Comparison of ENCODE assay signal across 21 cellular contexts in genomic region chr5:95035891-95036675, GRCh38.
DNase-seq lines count a peak whose midpoint lies in the region; ATAC-seq and TF ChIP-seq lines count a peak whose summit lies in the region.
"Had no signal": no experiment of that assay in that cellular context is flagged by ENCODE, and none has a peak within 500 bp of the region (broad histone marks: within the 10 kb centered on the region; RNA-seq: fewer than 3 reads in every experiment).

No MANE protein-coding gene starts in this region.

- peak overlapping the region; percentile 76 for H3K27ac Mint-ChIP-seq in dendritic cell treated with granulocyte-macrophage colony-stimulating factor and Interleukin-4, amounts not matched to agents 40 ng/mL and 50 ng/mL, for 4 days
- no peak overlapping the region for H3K27ac Mint-ChIP-seq in type B pancreatic cell
- H3K27ac Mint-ChIP-seq in CD8-positive, alpha-beta memory T cell: no peak overlapping the region
- H3K27ac Mint-ChIP-seq: activated B cell treated with CpG ODN at 0.5 μM for 24 hours; stimulated activated effector memory CD8-positive, alpha-beta T cell treated with anti-CD3 and anti-CD28 coated beads, Interleukin-12 subunit alpha, Interleukin-12 subunit beta, amount 100 ng/mL, for 72 hours; T-cell had no signal

- peak; percentile 66 for DNase-seq in NOMO-1 treated with DMSO at 0.1 percent for 48 hours (lab: John Stamatoyannopoulos, UW; ENCODE audit: unreplicated experiment)
- DNase-seq in NOMO-1 treated with dmso at 0.1 percent for 144 hours (lab: John Stamatoyannopoulos, UW; ENCODE audit: unreplicated experiment): no peak
- DNase-seq in LHCN-M2 (ENCODE audit: low read depth): peak; percentile 23
- no peak for DNase-seq in left ventricle myocardium superior
- DNase-seq in type B pancreatic cell (ENCODE audit: extremely low spot score, unreplicated experiment): no peak
- no peak for DNase-seq in CD8-positive, alpha-beta memory T cell
- no peak for DNase-seq in NCI-H146 treated with DMSO at 0.1 percent for 48 hours (lab: John Stamatoyannopoulos, UW; ENCODE audit: unreplicated experiment)
- DNase-seq: activated B cell treated with CpG ODN at 0.5 μM for 24 hours, adrenal gland, DMS53, NCI-H2029 treated with DMSO at 0.1 percent for 48 hours, NCI-H524 treated with DMSO at 0.1 percent for 48 hours, pancreas, PC-9, T-cell, tibial artery had no signal

- CTCF ChIA-PET in CD8-positive, alpha-beta memory T cell (lab: Charles Lee): no interaction called here

- POLR2A ChIA-PET in CD8-positive, alpha-beta memory T cell (lab: Charles Lee): no interaction called here

- H3K27me3 Mint-ChIP-seq in dendritic cell treated with granulocyte-macrophage colony-stimulating factor and Interleukin-4, amounts not matched to agents 40 ng/mL and 50 ng/mL, for 4 days: no peaks in the 10 kb centered on the region
- no peaks in the 10 kb centered on the region for H3K27me3 Mint-ChIP-seq in type B pancreatic cell
- peaks cover 0 to 4% of the 10 kb centered on the region in 2 donors for H3K27me3 Mint-ChIP-seq in CD8-positive, alpha-beta memory T cell
- H3K27me3 Mint-ChIP-seq: activated B cell treated with CpG ODN at 0.5 μM for 24 hours; central memory CD8-positive, alpha-beta T cell; T-cell had no signal

- H3K4me3 Mint-ChIP-seq in dendritic cell treated with granulocyte-macrophage colony-stimulating factor and Interleukin-4, amounts not matched to agents 40 ng/mL and 50 ng/mL, for 4 days: peak overlapping the region; percentile 63
- no peak overlapping the region for H3K4me3 Mint-ChIP-seq in type B pancreatic cell
- no peak overlapping the region for H3K4me3 Mint-ChIP-seq in CD8-positive, alpha-beta memory T cell
- H3K4me3 Mint-ChIP-seq: activated B cell treated with CpG ODN at 0.5 μM for 24 hours; central memory CD8-positive, alpha-beta T cell; stimulated activated effector memory CD8-positive, alpha-beta T cell treated with anti-CD3 and anti-CD28 coated beads, Interleukin-12 subunit alpha, Interleukin-12 subunit beta, amount 100 ng/mL, for 72 hours; T-cell had no signal

- no peaks in the 10 kb centered on the region for H3K9me3 ChIP-seq in CD8-positive, alpha-beta memory T cell (ENCODE audit: low read length)
- H3K9me3 ChIP-seq: adrenal gland, pancreas had no signal

- H3K36me3 ChIP-seq in CD8-positive, alpha-beta memory T cell (ENCODE audit: insufficient read depth, low read length): no peaks in the 10 kb centered on the region
- H3K36me3 ChIP-seq: adrenal gland, pancreas, tibial artery had no signal

- intact Hi-C loops in dendritic cell treated with granulocyte-macrophage colony-stimulating factor and Interleukin-4, amounts not matched to agents 40 ng/mL and 50 ng/mL, for 4 days (cut with micrococcal nuclease): no loop called here
- intact Hi-C loops in left ventricle myocardium superior (cut with micrococcal nuclease): no loop called here

- ATAC-seq in left ventricle myocardium superior: no peak
- ATAC-seq: pancreas; stimulated activated effector memory CD8-positive, alpha-beta T cell treated with anti-CD3 and anti-CD28 coated beads, Interleukin-12 subunit alpha, Interleukin-12 subunit beta, amount 100 ng/mL, for 72 hours; T-cell had no signal

- no peaks in the 10 kb centered on the region for H3K27me3 ChIP-seq in CD8-positive, alpha-beta memory T cell (ENCODE audit: insufficient read depth, low read length, poor library complexity, severe bottlenecking)
- H3K27me3 ChIP-seq: adrenal gland; BLaER1 treated with 17β-estradiol and CSF1 and Interleukin-3, amounts not matched to agents 10 nM and 100 nM; pancreas; tibial artery had no signal

- no peak for TF ChIP-seq CTCF in type B pancreatic cell (conservative IDR thresholded peaks at IDR 0.05)

- peaks cover 23% of the 10 kb centered on the region for H3K9me3 Mint-ChIP-seq in dendritic cell treated with granulocyte-macrophage colony-stimulating factor and Interleukin-4, amounts not matched to agents 40 ng/mL and 50 ng/mL, for 4 days
- peaks cover 19% of the 10 kb centered on the region for H3K9me3 Mint-ChIP-seq in type B pancreatic cell
- peaks cover 0 to 11% (median 3%) of the 10 kb centered on the region in 5 donors for H3K9me3 Mint-ChIP-seq in CD8-positive, alpha-beta memory T cell
- H3K9me3 Mint-ChIP-seq: central memory CD8-positive, alpha-beta T cell had no signal

- H3K4me1 Mint-ChIP-seq in dendritic cell treated with granulocyte-macrophage colony-stimulating factor and Interleukin-4, amounts not matched to agents 40 ng/mL and 50 ng/mL, for 4 days (ENCODE audit: low read depth): peaks cover 33% of the 10 kb centered on the region
- peaks cover 9% of the 10 kb centered on the region for H3K4me1 Mint-ChIP-seq in type B pancreatic cell (ENCODE audit: unreplicated experiment)
- no peaks in the 10 kb centered on the region for H3K4me1 Mint-ChIP-seq in CD8-positive, alpha-beta memory T cell
- H3K4me1 Mint-ChIP-seq: activated B cell treated with CpG ODN at 0.5 μM for 24 hours; central memory CD8-positive, alpha-beta T cell; stimulated activated effector memory CD8-positive, alpha-beta T cell treated with anti-CD3 and anti-CD28 coated beads, Interleukin-12 subunit alpha, Interleukin-12 subunit beta, amount 100 ng/mL, for 72 hours; T-cell had no signal

- no peak overlapping the region for H3K4me3 ChIP-seq in CD8-positive, alpha-beta memory T cell (ENCODE audit: low read length)
- H3K4me3 ChIP-seq: adrenal gland; BLaER1 treated with 17β-estradiol and CSF1 and Interleukin-3, amounts not matched to agents 10 nM and 100 nM; pancreas; PC-9; tibial artery had no signal

- H3K27ac ChIP-seq in CD8-positive, alpha-beta memory T cell (ENCODE audit: low read depth, low read length): no peak overlapping the region
- H3K27ac ChIP-seq: 22Rv1; adrenal gland; BLaER1 treated with 17β-estradiol and CSF1 and Interleukin-3, amounts not matched to agents 10 nM and 100 nM; pancreas; PC-9; tibial artery had no signal

- peaks cover 14% of the 10 kb centered on the region for H3K36me3 Mint-ChIP-seq in dendritic cell treated with granulocyte-macrophage colony-stimulating factor and Interleukin-4, amounts not matched to agents 40 ng/mL and 50 ng/mL, for 4 days (ENCODE audit: low read depth)
- no peaks in the 10 kb centered on the region for H3K36me3 Mint-ChIP-seq in type B pancreatic cell
- no peaks in the 10 kb centered on the region for H3K36me3 Mint-ChIP-seq in CD8-positive, alpha-beta memory T cell
- H3K36me3 Mint-ChIP-seq: stimulated activated effector memory CD8-positive, alpha-beta T cell treated with anti-CD3 and anti-CD28 coated beads, Interleukin-12 subunit alpha, Interleukin-12 subunit beta, amount 100 ng/mL, for 72 hours; T-cell had no signal

- no peaks in the 10 kb centered on the region for H3K4me1 ChIP-seq in CD8-positive, alpha-beta memory T cell (ENCODE audit: insufficient read depth, low read length)
- H3K4me1 ChIP-seq: adrenal gland, pancreas, tibial artery had no signal

Comparison
In these comparisons a context has a peak if more than half of its experiments do, and no peak if none do; other contexts are left out.
1. DNase-seq: peak in NOMO-1 treated with DMSO at 0.1 percent for 48 hours (single experiment) and LHCN-M2 (single experiment); none in NOMO-1 treated with dmso at 0.1 percent for 144 hours (single experiment), left ventricle myocardium superior (single experiment), type B pancreatic cell (single experiment), CD8-positive, alpha-beta memory T cell (0 of 5) and NCI-H146 treated with DMSO at 0.1 percent for 48 hours (single experiment).